29 cellular contexts compared by ENCODE assay signal in genomic region chr3:80068459-80068858, GRCh38.
"Had no signal": no experiment of that assay in that cellular context is flagged by ENCODE, and none has a peak within 500 bp of the region (broad histone marks: within the 10 kb centered on the region; RNA-seq: fewer than 3 reads in every experiment).

No MANE protein-coding gene starts in this region.

- H3K4me2 ChIP-seq: PC-9 had no signal

- H3K27me3 ChIP-seq: SJCRH30 had no signal

- H3K36me3 ChIP-seq: SJCRH30 had no signal

- ATAC-seq: Panc1, Right ventricle myocardium inferior, SK-N-SH treated with all-trans-retinoic acid at 6 μM for 48 hours, T-cell had no signal

- H2AFZ ChIP-seq: PC-9 had no signal

- H3K4me3 ChIP-seq: PC-9, SJCRH30, SK-N-MC had no signal

- H3K9me3 ChIP-seq: SJCRH30 had no signal

- H3K4me1 ChIP-seq: SJCRH30 had no signal

- H3K27ac ChIP-seq: PC-9, RWPE1, SJCRH30, SK-N-MC had no signal

- DNase-seq: NCI-H1048, NCI-H1092 treated with DMSO at 0.1 percent for 48 hours, NCI-H1436, NCI-H146, NCI-H1694, NCI-H187, NCI-H1930, NCI-H2029 treated with DMSO at 0.1 percent for 48 hours, NCI-H2081 treated with DMSO at 0.1 percent for 48 hours, NCI-H2107, NCI-H2171, NCI-H226, NCI-H446 treated with DMSO at 0.1 percent for 48 hours, NCI-H510A, NCI-H524, NCI-H526, NCI-H69, NCI-H748 treated with DMSO at 0.1 percent for 48 hours, NCI-H82, PC-9, SHP77, SIG-M5, SJCRH30, T-cell had no signal
